ENCODE assay signal across 9 cellular contexts in genomic region chr2:38535404-38535744, GRCh38.
DNase-seq lines count a peak whose midpoint lies in the region; ATAC-seq, FAIRE-seq and TF ChIP-seq lines count a peak whose summit lies in the region.
"Had no signal": no experiment of that assay in that cellular context is flagged by ENCODE, and none has a peak within 500 bp of the region (broad histone marks: within the 10 kb centered on the region; RNA-seq: fewer than 3 reads in every experiment).

No MANE protein-coding gene starts in this region.

- WGBS in HepG2 (ENCODE audit: low lambda C conversion rate), result 70% methylated on average over 11 of the region's 11 CpGs
- WGBS in right lobe of liver (ENCODE audit: insufficient coverage, low coverage, low lambda C conversion rate, missing lambda C conversion rate), result 67% methylated on average over 6 of the region's 11 CpGs
- 85% methylated on average over 11 of the region's 11 CpGs; no CpG with 5 or more reads in 1 of the 2 experiments for WGBS in H1 (ENCODE audit: extremely low coverage in 1 of 2, insufficient coverage in 1 of 2, insufficient read length in 1 of 2, insufficient replicate concordance in 2 of 2, low coverage in 1 of 2, low lambda C conversion rate in 2 of 2, missing lambda C conversion rate in 1 of 2), 2 experiments
- WGBS in aorta, 2 donors, result 84 to 87% methylated on average over 11 of the region's 11 CpGs

- H3K27me3 Mint-ChIP-seq in nephron progenitor cell (ENCODE audit: low read depth, poor library complexity), result peaks cover 12% of the 10 kb centered on the region

- FAIRE-seq in HepG2 (lab: Jason Lieb, UNC) (no peak), H1 (lab: Jason Lieb, UNC) (no peak)
- FAIRE-seq: TTC549 had no signal

- no peak overlapping the region for H3K9ac ChIP-seq in HepG2 (ENCODE audit: insufficient read depth, low read depth, low read length)
- no peak overlapping the region for H3K9ac ChIP-seq in H1 (replicated peaks in 1 of 4; ENCODE audit: extremely low read depth in 1 of 4, low read depth in 3 of 4, low read length in 3 of 4)

- H3K9me3 Mint-ChIP-seq in nephron progenitor cell, result no peaks in the 10 kb centered on the region

- H3K4me1 Mint-ChIP-seq in nephron progenitor cell, result peaks cover 27% of the 10 kb centered on the region

- H3K79me1 ChIP-seq in H1 (ENCODE audit: low read depth, low read length), result no peaks in the 10 kb centered on the region

- H3K27me3 ChIP-seq in HepG2 (ENCODE audit: control insufficient read depth in 1 of 2, insufficient read depth in 2 of 2, low read length in 2 of 2) (0 out of 5 replicates have a peak, but pooled peaks cover under 1 to 1% of the 10 kb centered on the region in 2 experiments), right lobe of liver (no peaks in the 10 kb centered on the region), H1 (replicated peaks in 1 of 4; ENCODE audit: control insufficient read depth in 3 of 4, extremely low read depth in 1 of 4, insufficient read depth in 3 of 4, low read length in 3 of 4) (peaks cover 0 to 12% (median 6%) of the 10 kb centered on the region in 4 experiments; a peak in 4 of 7 replicates), aorta (ENCODE audit: control insufficient read depth in 1 of 2, insufficient read depth in 2 of 2, low read length in 1 of 2) (no peaks in the 10 kb centered on the region)

- H3K56ac ChIP-seq in H1 (replicated peaks; ENCODE audit: insufficient read length, low read depth, low read length), result no peak overlapping the region

- peak overlapping the region; percentile 99 for H3K4me2 ChIP-seq in HepG2 (ENCODE audit: low read depth, low read length)
- H3K4me2 ChIP-seq in H1 (ENCODE audit: insufficient read depth in 1 of 2, low read depth in 2 of 2, low read length in 2 of 2), result peak overlapping the region; percentile 31 to 97; a peak in 3 of 4 replicates

- TF ChIP-seq CTCF in HepG2 (CRISPR knock-in tag; IDR thresholded peaks at IDR 0.05) (no peak), right lobe of liver (IDR thresholded peaks at IDR 0.05) (no peak), H1 (IDR thresholded peaks at IDR 0.05; ENCODE audit: control extremely low read depth in 1 of 3, insufficient read depth in 1 of 3, low read depth in 1 of 3, low read length in 3 of 3) (no peak), nephron progenitor cell (IDR thresholded peaks at IDR 0.05) (no peak)

- no peak overlapping the region for H3K4ac ChIP-seq in H1 (replicated peaks; ENCODE audit: insufficient read length, low read depth, low read length)

- H3K4me3 ChIP-seq in HepG2 (replicated peaks in 1 of 3; ENCODE audit: insufficient read depth in 1 of 3, low read depth in 2 of 3, low read length in 3 of 3), result peak overlapping the region in 1 of 3 experiments; percentile 78; a peak in 1 of 6 replicates
- H3K4me3 ChIP-seq in right lobe of liver, result no peak overlapping the region
- H3K4me3 ChIP-seq in H1 (ENCODE audit: extremely low read depth in 1 of 4, insufficient read depth in 2 of 4, low read depth in 3 of 4, low read length in 4 of 4), result no peak overlapping the region
- H3K4me3 ChIP-seq in aorta (ENCODE audit: low read length in 2 of 2), result no peak overlapping the region

- H4K8ac ChIP-seq in H1 (ENCODE audit: extremely low read depth, insufficient read depth, low read length), result no peak overlapping the region; the same call in 1 of the 2 replicates

- TF ChIP-seq RAD21 in HepG2 (CRISPR knock-in tag; IDR thresholded peaks at IDR 0.05) (no peak), H1 (IDR thresholded peaks at IDR 0.05 in 1 of 2, conservative IDR thresholded peaks at IDR 0.05 in 1 of 2; ENCODE audit: low read depth in 2 of 2, low read length in 2 of 2) (no peak)

- H3K27ac ChIP-seq in HepG2 (ENCODE audit: extremely low read length, insufficient read depth, low read length), result no peak overlapping the region
- H3K27ac ChIP-seq in right lobe of liver, result no peak overlapping the region
- no peak overlapping the region for H3K27ac ChIP-seq in H1 (ENCODE audit: low read depth, low read length)
- H3K27ac ChIP-seq in aorta (ENCODE audit: low read depth in 1 of 2, low read length in 2 of 2), result no peak overlapping the region

- H2BK12ac ChIP-seq in H1 (ENCODE audit: low read depth, low read length), result no peak overlapping the region

- DNase-seq in HepG2 (ENCODE audit: low spot score) (no peak), right lobe of liver (no peak), H1 (ENCODE audit: low read depth in 1 of 2, low spot score in 2 of 2) (no peak), nephron progenitor cell (no peak), aorta (no peak), GM19240 (ENCODE audit: insufficient read length, low spot score) (no peak)

- H4K20me1 ChIP-seq in HepG2 (ENCODE audit: insufficient read depth, low read length) (no peaks in the 10 kb centered on the region), H1 (replicated peaks in 1 of 2; ENCODE audit: control insufficient read depth in 1 of 2, insufficient read depth in 2 of 2, low read length in 2 of 2) (no peaks in the 10 kb centered on the region)

- H4K5ac ChIP-seq in H1 (ENCODE audit: insufficient read length, low read depth, low read length), result no peak overlapping the region

- peak; percentile 4 for ATAC-seq in HepG2
- ATAC-seq in right lobe of liver, result no peak
- peak; percentile 26 for ATAC-seq in aorta (ENCODE audit: low FRiP score)
- ATAC-seq in HG03520 (IDR thresholded peaks at IDR 0.05; ENCODE audit: unreplicated experiment), result no peak
- ATAC-seq in GM18868 (IDR thresholded peaks at IDR 0.05; ENCODE audit: unreplicated experiment), result no peak

- intact Hi-C loops in HepG2 (cut with micrococcal nuclease; ENCODE audit: unreplicated experiment) (no loop called here), right lobe of liver (cut with DNase I) (loop anchor here in 1 of 2 donors (10.0 kb wide), 1 partner anchor 199 kb away; no protein-coding TSS in a partner anchor), aorta (cut with DNase I) (loop anchor here (2.0 to 10.0 kb wide), 4 partner anchors 202 to 221 kb away; no protein-coding TSS in a partner anchor)

- peaks cover 50% of the 10 kb centered on the region for H3K4me1 ChIP-seq in HepG2 (ENCODE audit: insufficient read depth, low read length)
- H3K4me1 ChIP-seq in right lobe of liver, result no peaks in the 10 kb centered on the region
- peaks cover 0 to 4% (median under 1%) of the 10 kb centered on the region in 4 experiments; a peak in 4 of 7 replicates for H3K4me1 ChIP-seq in H1 (replicated peaks in 1 of 4; ENCODE audit: control insufficient read depth in 3 of 4, insufficient read depth in 4 of 4, low read length in 3 of 4)
- H3K4me1 ChIP-seq in aorta (ENCODE audit: control insufficient read depth in 1 of 2, insufficient read depth in 2 of 2, low read length in 2 of 2), result no peaks in the 10 kb centered on the region

- no peak overlapping the region for H2BK5ac ChIP-seq in H1 (ENCODE audit: low read depth, low read length)

- H3K79me2 ChIP-seq in HepG2 (ENCODE audit: insufficient read depth, low read length), result no peaks in the 10 kb centered on the region
- H3K79me2 ChIP-seq in H1 (ENCODE audit: control insufficient read depth in 1 of 2, insufficient read depth in 2 of 2, low read length in 2 of 2), result no peaks in the 10 kb centered on the region

- no peak overlapping the region for H3K27ac Mint-ChIP-seq in nephron progenitor cell

- no peaks in the 10 kb centered on the region for H3K36me3 ChIP-seq in HepG2 (replicated peaks in 1 of 2; ENCODE audit: control insufficient read depth in 1 of 2, insufficient read depth in 2 of 2, low read length in 2 of 2)
- H3K36me3 ChIP-seq in right lobe of liver, result no peaks in the 10 kb centered on the region
- no peaks in the 10 kb centered on the region for H3K36me3 ChIP-seq in H1 (ENCODE audit: control insufficient read depth in 2 of 4, insufficient read depth in 4 of 4, low read length in 3 of 4)
- H3K36me3 ChIP-seq in aorta (ENCODE audit: control insufficient read depth in 1 of 2, insufficient read depth in 2 of 2, low read length in 1 of 2), result no peaks in the 10 kb centered on the region

- no TSS peak for BruUV-seq in HepG2 (replicated peaks; lab: Mats Ljungman, UMichigan)

- TF ChIP-seq POLR2A in HepG2 (IDR thresholded peaks at IDR 0.05; ENCODE audit: insufficient read depth in 1 of 2, low read depth in 2 of 2, low read length in 2 of 2), result no peak
- no peak for TF ChIP-seq POLR2A in right lobe of liver (IDR thresholded peaks at IDR 0.05)
- no peak for TF ChIP-seq POLR2A in H1 (IDR thresholded peaks at IDR 0.05; ENCODE audit: control extremely low read depth in 1 of 2, low read depth in 2 of 2, low read length in 2 of 2)

- H2AFZ ChIP-seq in HepG2 (ENCODE audit: low read length) (no peak overlapping the region), H1 (ENCODE audit: low read length) (no peak overlapping the region)

- H3K36me3 Mint-ChIP-seq in nephron progenitor cell (ENCODE audit: low read depth), result no peaks in the 10 kb centered on the region

- no peaks in the 10 kb centered on the region for H3K9me3 ChIP-seq in HepG2 (ENCODE audit: low read length)
- H3K9me3 ChIP-seq in right lobe of liver, result no peaks in the 10 kb centered on the region
- H3K9me3 ChIP-seq in H1 (ENCODE audit: insufficient read depth in 2 of 2, low read depth in 1 of 2, low read length in 1 of 2), result no peaks in the 10 kb centered on the region
- H3K9me3 ChIP-seq in aorta (ENCODE audit: control insufficient read depth, low read length), result no peaks in the 10 kb centered on the region

- H2BK15ac ChIP-seq in H1 (ENCODE audit: low read length), result no peak overlapping the region

- no peak overlapping the region for H3K14ac ChIP-seq in H1 (ENCODE audit: insufficient read length)

- H3K18ac ChIP-seq in H1 (ENCODE audit: extremely low read depth, low read length), result no peak overlapping the region

- no peak for TF ChIP-seq EP300 in HepG2 (IDR thresholded peaks at IDR 0.05; ENCODE audit: low read depth in 2 of 2, low read length in 2 of 2)
- no peak for TF ChIP-seq EP300 in HepG2 (CRISPR knock-in tag; IDR thresholded peaks at IDR 0.05; ENCODE audit: borderline replicate concordance)
- no peak for TF ChIP-seq EP300 in H1 (IDR thresholded peaks at IDR 0.05; ENCODE audit: borderline replicate concordance in 1 of 2, low read depth in 2 of 2, low read length in 2 of 2)

- H2AK5ac ChIP-seq in H1 (ENCODE audit: low read depth, low read length), result no peak overlapping the region

- H2BK20ac ChIP-seq in H1 (ENCODE audit: low read length), result no peak overlapping the region

- H3K23me2 ChIP-seq in H1 (ENCODE audit: low read depth, low read length), result peaks cover 2% of the 10 kb centered on the region; the same call in 1 of the 2 replicates

- H3K23ac ChIP-seq in H1 (ENCODE audit: insufficient read length), result no peak overlapping the region

- H2BK120ac ChIP-seq in H1 (replicated peaks; ENCODE audit: low read depth, low read length), result no peak overlapping the region

- POLR2A ChIA-PET in HepG2 (lab: Yijun Ruan, JAX) (interaction anchor here (1.0 kb wide), 1 partner anchor 216 kb away, joined by 3 read pairs; the partner anchor contains the start of gene SRSF7), H1 (lab: Charles Lee; ENCODE audit: partially characterized antibody) (interaction anchor here (0.8 to 4.6 kb wide), 3 partner anchors 20 to 216 kb away, joined by 3 to 20 read pairs (median 18); partner anchors contain the start of gene SRSF7)

- H4K91ac ChIP-seq in H1 (replicated peaks; ENCODE audit: insufficient read length, low read length), result no peak overlapping the region

- peak overlapping the region; percentile 68 for H3K4me3 Mint-ChIP-seq in nephron progenitor cell

- in situ Hi-C loops in HepG2 (cut with HindIII; ENCODE audit: extremely low pct_ligation_motif_present, low pct_unique_long_range_greater_than_20kb), result loop anchor here (5.0 kb wide), 1 partner anchor 202 kb away; no protein-coding TSS in a partner anchor

- CTCF ChIA-PET in HepG2 (lab: Yijun Ruan, JAX; ENCODE audit: low intra/inter-chr PET ratio, low total read pairs) (interaction anchor here (0.7 to 1.9 kb wide), 5 partner anchors 22 to 205 kb away, joined by 3 to 17 read pairs (median 5); no protein-coding TSS in a partner anchor), H1 (lab: Charles Lee; ENCODE audit: partially characterized antibody) (interaction anchor here (0.6 to 5.1 kb wide), 20 partner anchors 12 to 1514 kb away, joined by 3 to 47 read pairs (median 4); no protein-coding TSS in a partner anchor)

Comparison
In these comparisons a context has a peak if more than half of its experiments do, and no peak if none do; other contexts are left out.
1. ATAC-seq: peak in HepG2 (single experiment) and aorta (single experiment); none in right lobe of liver (0 of 4), HG03520 (single experiment) and GM18868 (single experiment).